Comparison of ENCODE assay signal across 22 cellular contexts in genomic region chr17:65917560-65917959, GRCh38.
DNase-seq lines count a peak whose midpoint lies in the region; FAIRE-seq and TF ChIP-seq lines count a peak whose summit lies in the region.
"Had no signal": no experiment of that assay in that cellular context is flagged by ENCODE, and none has a peak within 500 bp of the region (broad histone marks: within the 10 kb centered on the region; RNA-seq: fewer than 3 reads in every experiment).

No MANE protein-coding gene starts in this region.

- no peak overlapping the region for H3K56ac ChIP-seq in H1 (replicated peaks; ENCODE audit: insufficient read length, low read depth, low read length)

- H3K9ac ChIP-seq in H1 (replicated peaks in 1 of 4; ENCODE audit: extremely low read depth in 1 of 4, low read depth in 3 of 4, low read length in 3 of 4) = no peak overlapping the region
- H3K9ac ChIP-seq: BLaER1 treated with 17β-estradiol and CSF1 and Interleukin-3, amounts not matched to agents 10 nM and 100 nM had no signal

- no peaks in the 10 kb centered on the region for H3K9me3 ChIP-seq in H1 (ENCODE audit: insufficient read depth in 2 of 2, low read depth in 1 of 2, low read length in 1 of 2)
- H3K9me3 ChIP-seq in small intestine (ENCODE audit: control insufficient read depth, low read depth) = no peaks in the 10 kb centered on the region
- H3K9me3 ChIP-seq: BE2C had no signal

- no peak overlapping the region for H2BK15ac ChIP-seq in H1 (ENCODE audit: low read length)

- CTCF ChIA-PET in H1 (lab: Charles Lee; ENCODE audit: partially characterized antibody) = interaction anchor here (0.6 to 1.4 kb wide), 3 partner anchors 9 to 247 kb away, joined by 3 read pairs; no protein-coding TSS in a partner anchor

- peaks cover 5% of the 10 kb centered on the region; the same call in 1 of the 2 replicates for H3K36me3 Mint-ChIP-seq in HFFc6 (ENCODE audit: low read depth)
- H3K36me3 Mint-ChIP-seq: CD14-positive monocyte had no signal

- no peak overlapping the region for H2AFZ ChIP-seq in H1 (ENCODE audit: low read length)

- H3K27me3 Mint-ChIP-seq in HFFc6 (ENCODE audit: insufficient read depth) = no peaks in the 10 kb centered on the region; the same call in 1 of the 2 replicates
- H3K27me3 Mint-ChIP-seq: CD4-positive, alpha-beta T cell had no signal

- TF ChIP-seq POLR2A in H1 (IDR thresholded peaks at IDR 0.05; ENCODE audit: control extremely low read depth in 1 of 2, low read depth in 2 of 2, low read length in 2 of 2) = no peak

- TF ChIP-seq RAD21 in H1 (IDR thresholded peaks at IDR 0.05 in 1 of 2, conservative IDR thresholded peaks at IDR 0.05 in 1 of 2; ENCODE audit: low read depth in 2 of 2, low read length in 2 of 2) = no peak

- H4K8ac ChIP-seq in H1 (ENCODE audit: extremely low read depth, insufficient read depth, low read length) = no peak overlapping the region

- H3K4me3 ChIP-seq in H1 (ENCODE audit: extremely low read depth in 1 of 4, insufficient read depth in 2 of 4, low read depth in 3 of 4, low read length in 4 of 4) = no peak overlapping the region
- H3K4me3 ChIP-seq in small intestine (ENCODE audit: low read depth in 1 of 2, low read length in 2 of 2) = no peak overlapping the region
- H3K4me3 ChIP-seq: BLaER1 treated with 17β-estradiol and CSF1 and Interleukin-3, amounts not matched to agents 10 nM and 100 nM; GM12878 had no signal

- H3K4me3 Mint-ChIP-seq in HFFc6 = no peak overlapping the region
- H3K4me3 Mint-ChIP-seq: CD14-positive monocyte; CD4-positive, alpha-beta T cell; CD8-positive, alpha-beta memory T cell had no signal

- H2AK5ac ChIP-seq in H1 (ENCODE audit: low read depth, low read length) = no peak overlapping the region

- H3K27ac ChIP-seq in H1 (ENCODE audit: low read depth, low read length) = no peak overlapping the region
- no peak overlapping the region for H3K27ac ChIP-seq in small intestine (ENCODE audit: low read depth in 1 of 2, low read length in 1 of 2)
- H3K27ac ChIP-seq: BLaER1 treated with 17β-estradiol and CSF1 and Interleukin-3, amounts not matched to agents 10 nM and 100 nM had no signal

- H3K23me2 ChIP-seq in H1 (ENCODE audit: low read depth, low read length) = no peaks in the 10 kb centered on the region

- TF ChIP-seq CTCF in H1 (IDR thresholded peaks at IDR 0.05; ENCODE audit: control extremely low read depth in 1 of 3, insufficient read depth in 1 of 3, low read depth in 1 of 3, low read length in 3 of 3) = no peak
- TF ChIP-seq CTCF in HFFc6 (IDR thresholded peaks at IDR 0.05) = no peak

- no peaks in the 10 kb centered on the region for H3K4me1 Mint-ChIP-seq in HFFc6 (ENCODE audit: low read depth)
- H3K4me1 Mint-ChIP-seq: CD14-positive monocyte had no signal

- no peak overlapping the region for H2BK120ac ChIP-seq in H1 (replicated peaks; ENCODE audit: low read depth, low read length)

- no peaks in the 10 kb centered on the region for H3K36me3 ChIP-seq in H1 (ENCODE audit: control insufficient read depth in 2 of 4, insufficient read depth in 4 of 4, low read length in 3 of 4)
- H3K36me3 ChIP-seq in small intestine (ENCODE audit: control insufficient read depth in 2 of 2, insufficient read depth in 2 of 2, low read length in 2 of 2) = no peaks in the 10 kb centered on the region
- H3K36me3 ChIP-seq: BE2C; BLaER1 treated with 17β-estradiol and CSF1 and Interleukin-3, amounts not matched to agents 10 nM and 100 nM had no signal

- H4K20me1 ChIP-seq in H1 (replicated peaks in 1 of 2; ENCODE audit: control insufficient read depth in 1 of 2, insufficient read depth in 2 of 2, low read length in 2 of 2) = no peaks in the 10 kb centered on the region
- H4K20me1 ChIP-seq: BLaER1 treated with 17β-estradiol and CSF1 and Interleukin-3, amounts not matched to agents 10 nM and 100 nM had no signal

- peaks cover 0 to 6% (median 0%) of the 10 kb centered on the region in 4 experiments; a peak in 1 of 7 replicates for H3K4me1 ChIP-seq in H1 (replicated peaks in 1 of 4; ENCODE audit: control insufficient read depth in 3 of 4, insufficient read depth in 4 of 4, low read length in 3 of 4)
- H3K4me1 ChIP-seq in small intestine (ENCODE audit: control insufficient read depth in 2 of 2, insufficient read depth in 1 of 2, low read depth in 1 of 2, low read length in 1 of 2) = no peaks in the 10 kb centered on the region
- H3K4me1 ChIP-seq: BE2C; BLaER1 treated with 17β-estradiol and CSF1 and Interleukin-3, amounts not matched to agents 10 nM and 100 nM had no signal

- no peaks in the 10 kb centered on the region for H3K79me2 ChIP-seq in H1 (ENCODE audit: control insufficient read depth in 1 of 2, insufficient read depth in 2 of 2, low read length in 2 of 2)

- no peak overlapping the region for H3K4me2 ChIP-seq in H1 (ENCODE audit: insufficient read depth in 1 of 2, low read depth in 2 of 2, low read length in 2 of 2)
- H3K4me2 ChIP-seq: BLaER1 treated with 17β-estradiol and CSF1 and Interleukin-3, amounts not matched to agents 10 nM and 100 nM had no signal

- peak; percentile 29 for DNase-seq in HT-29 (ENCODE audit: low spot score)
- peak; percentile 39 for DNase-seq in RPMI8226
- DNase-seq in H1 (ENCODE audit: low read depth in 1 of 2, low spot score in 2 of 2) = no peak
- peak; percentile 5 for DNase-seq in small intestine
- no peak for DNase-seq in HFFc6
- no peak for DNase-seq in NCI-H82 (lab: John Stamatoyannopoulos, UW)
- DNase-seq: AML-193; BE2C; CD4-positive, alpha-beta T cell; CD8-positive, alpha-beta memory T cell; DMS 273 treated with DMSO at 0.1 percent for 48 hours; DMS79; EL; GDM1; GOT3; H7; HCEC 1CT had no signal

- WGBS in H1 (ENCODE audit: extremely low coverage in 1 of 2, insufficient coverage in 1 of 2, insufficient read length in 1 of 2, insufficient replicate concordance in 2 of 2, low coverage in 1 of 2, low lambda C conversion rate in 2 of 2, missing lambda C conversion rate in 1 of 2), 2 experiments = 87% methylated on average over 6 of the region's 6 CpGs; no CpG with 5 or more reads in 1 of the 2 experiments
- WGBS in small intestine, 3 donors = 68 to 81% (median 70%) methylated on average over 6 of the region's 6 CpGs

- H4K5ac ChIP-seq in H1 (ENCODE audit: insufficient read length, low read depth, low read length) = no peak overlapping the region

- H2BK12ac ChIP-seq in H1 (ENCODE audit: low read depth, low read length) = no peak overlapping the region

- H3K4ac ChIP-seq in H1 (replicated peaks; ENCODE audit: insufficient read length, low read depth, low read length) = no peak overlapping the region

- H4K91ac ChIP-seq in H1 (replicated peaks; ENCODE audit: insufficient read length, low read length) = no peak overlapping the region

- no peak overlapping the region for H3K14ac ChIP-seq in H1 (ENCODE audit: insufficient read length)

- H2BK20ac ChIP-seq in H1 (ENCODE audit: low read length) = 0 out of 2 replicates have a peak overlapping the region, but pooled peaks have one; percentile 18

- no peak for TF ChIP-seq EP300 in H1 (IDR thresholded peaks at IDR 0.05; ENCODE audit: borderline replicate concordance in 1 of 2, low read depth in 2 of 2, low read length in 2 of 2)

- no peak overlapping the region for H2BK5ac ChIP-seq in H1 (ENCODE audit: low read depth, low read length)

- no peaks in the 10 kb centered on the region for H3K9me3 Mint-ChIP-seq in HFFc6
- H3K9me3 Mint-ChIP-seq: CD4-positive, alpha-beta T cell; CD8-positive, alpha-beta memory T cell had no signal

- POLR2A ChIA-PET in H1 (lab: Charles Lee; ENCODE audit: partially characterized antibody) = no interaction called here

- no peak for FAIRE-seq in H1 (lab: Jason Lieb, UNC)
- FAIRE-seq in small intestine (lab: Jason Lieb, UNC) = no peak
- FAIRE-seq: D721Med, GM12878, GM19239 had no signal

- no peak overlapping the region for H3K18ac ChIP-seq in H1 (ENCODE audit: extremely low read depth, low read length)

- no peak overlapping the region for H3K27ac Mint-ChIP-seq in HFFc6
- H3K27ac Mint-ChIP-seq: CD4-positive, alpha-beta T cell; CD8-positive, alpha-beta memory T cell had no signal

- no peaks in the 10 kb centered on the region for H3K79me1 ChIP-seq in H1 (ENCODE audit: low read depth, low read length)

- no peak overlapping the region for H3K23ac ChIP-seq in H1 (ENCODE audit: insufficient read length)

- H3K27me3 ChIP-seq in H1 (replicated peaks in 1 of 4; ENCODE audit: control insufficient read depth in 3 of 4, extremely low read depth in 1 of 4, insufficient read depth in 3 of 4, low read length in 3 of 4) (no peaks in the 10 kb centered on the region), small intestine (ENCODE audit: control insufficient read depth in 2 of 2, insufficient read depth in 2 of 2, low read length in 2 of 2) (no peaks in the 10 kb centered on the region)
- H3K27me3 ChIP-seq: BLaER1 treated with 17β-estradiol and CSF1 and Interleukin-3, amounts not matched to agents 10 nM and 100 nM had no signal

TF ChIP-seq in H1, 55 proteins besides CTCF, POLR2A, EP300 and RAD21 (continues in another document):
- TF ChIP-seq MAX (IDR thresholded peaks at IDR 0.05) (no peak), SIRT6 (IDR thresholded peaks at IDR 0.05; ENCODE audit: low read length) (no peak)

Comparison
In these comparisons a context has a peak if more than half of its experiments do, and no peak if none do; other contexts are left out.
1. DNase-seq: peak in HT-29 (single experiment), RPMI8226 (single experiment) and small intestine (single experiment); none in H1 (0 of 2), HFFc6 (single experiment) and NCI-H82 (single experiment).